Comparison of ENCODE assay signal across 30 cellular contexts in genomic region chr5:6222899-6223298, GRCh38.
"Had no signal": no experiment of that assay in that cellular context is flagged by ENCODE, and none has a peak within 500 bp of the region (broad histone marks: within the 10 kb centered on the region; RNA-seq: fewer than 3 reads in every experiment).

No MANE protein-coding gene starts in this region.

- DNase-seq: activated B cell treated with CpG ODN at 0.5 μM for 24 hours; activated CD4-positive, alpha-beta T cell treated with anti-CD3 and anti-CD28 coated beads for 4 hours; activated CD4-positive, alpha-beta T cell treated with anti-CD3 and anti-CD28 coated beads, Interleukin-2, amount 10 ng/mL, durations not matched to agents 24 days and 14 days; activated CD4-positive, alpha-beta T cell treated with anti-CD3 and anti-CD28 coated beads, Interleukin-2, amount 50 U/mL, for 1 hour; activated CD4-positive, alpha-beta T cell treated with anti-CD3 and anti-CD28 coated beads, Interleukin-2, amount 50 U/mL, for 4 hours; activated CD4-positive, CD25-positive, alpha-beta regulatory T cell treated with anti-CD3 and anti-CD28 coated beads, Interleukin-2, amount 50 U/mL, for 72 hours; activated CD8-positive, alpha-beta memory T cell treated with anti-CD3 and anti-CD28 coated beads, Interleukin-2, amount 50 U/mL, for 4 hours; activated CD8-positive, alpha-beta T cell treated with anti-CD3 and anti-CD28 coated beads for 36 hours; activated effector memory CD4-positive, alpha-beta T cell treated with anti-CD3 and anti-CD28 coated beads, Interleukin-2, amount 50 U/mL, for 16 hours; activated gamma-delta T cell treated with Interleukin-2 at 50 U/mL for 16 hours; activated naive CD4-positive, alpha-beta T cell; activated naive CD4-positive, alpha-beta T cell treated with anti-CD3 and anti-CD28 coated beads for 36 hours; activated naive CD4-positive, alpha-beta T cell treated with anti-CD3 and anti-CD28 coated beads, Interleukin-2, amount 50 U/mL, for 16 hours; activated naive CD8-positive, alpha-beta T cell treated with anti-CD3 and anti-CD28 coated beads for 36 hours; activated T-cell treated with anti-CD3 and anti-CD28 coated beads for 4 hours; activated T-cell treated with anti-CD3 and anti-CD28 coated beads, Interleukin-2, amount 50 U/mL, for 1 hour; activated T-cell treated with anti-CD3 and anti-CD28 coated beads, Interleukin-2, amount 50 U/mL, for 4 hours; adrenal gland; amniotic stem cell; aorta; body of pancreas; brain microvascular endothelial cell; caudate nucleus; cerebellar nuclear complex; T-helper 9 cell had no signal

- H3K4me1 ChIP-seq: adrenal gland, body of pancreas, breast epithelium had no signal

- H3K27ac ChIP-seq: adrenal gland, body of pancreas, brain microvascular endothelial cell, breast epithelium, cardiac muscle cell, VCaP had no signal

- ATAC-seq: activated CD8-positive, alpha-beta T cell treated with anti-CD3 and anti-CD28 coated beads for 36 hours; activated T-cell treated with anti-CD3 and anti-CD28 coated beads, Interleukin-2, amount 50 U/mL, for 4 hours; body of pancreas had no signal

- FAIRE-seq: astrocyte, TTC549 had no signal

- H3K9me3 ChIP-seq: adrenal gland, body of pancreas, breast epithelium had no signal

- H3K4me3 ChIP-seq: adrenal gland, body of pancreas, breast epithelium, cardiac muscle cell had no signal

- H3K36me3 ChIP-seq: adrenal gland, brain microvascular endothelial cell, breast epithelium, cardiac muscle cell had no signal

- H3K27me3 ChIP-seq: adrenal gland, body of pancreas, brain microvascular endothelial cell, breast epithelium, cardiac muscle cell had no signal
